ENCODE assay signal across 10 cellular contexts in the genomic region with DNA sequence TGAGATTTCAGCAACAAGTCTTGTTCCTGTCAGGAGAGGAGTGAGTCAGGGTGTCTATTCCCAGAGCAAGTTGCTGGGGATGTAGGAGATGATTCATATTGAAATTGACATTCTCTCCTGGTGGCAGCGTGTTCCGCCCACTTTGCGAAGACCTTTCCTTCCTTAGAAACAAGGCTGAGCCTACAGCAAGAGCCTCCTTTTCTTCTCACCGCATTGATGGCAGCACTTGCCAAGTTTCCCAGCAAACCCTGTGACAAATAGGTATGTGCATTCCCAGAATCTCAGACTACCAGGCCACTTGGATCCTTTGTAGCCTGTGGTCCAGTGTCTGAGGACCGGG.
DNase-seq lines count a peak whose midpoint lies in the region; ATAC-seq and TF ChIP-seq lines count a peak whose summit lies in the region.
"Had no signal": no experiment of that assay in that cellular context is flagged by ENCODE, and none has a peak within 500 bp of the region (broad histone marks: within the 10 kb centered on the region; RNA-seq: fewer than 3 reads in every experiment).

No MANE protein-coding gene starts in this region.

- DNase-seq in activated naive CD4-positive, alpha-beta T cell treated with anti-CD3 and anti-CD28 coated beads, Interleukin-2, amount 50 U/mL, for 72 hours (ENCODE audit: low spot score in 2 of 2) = no peak
- no peak for DNase-seq in activated naive CD4-positive, alpha-beta T cell treated with anti-CD3 and anti-CD28 coated beads, Interleukin-2, amount 50 U/mL, for 16 hours
- DNase-seq in mammary epithelial cell (peak; percentile 43), lower lobe of right lung (no peak), transverse colon (no peak), NCI-H2107 treated with DMSO at 0.1 percent for 48 hours (lab: John Stamatoyannopoulos, UW; ENCODE audit: unreplicated experiment) (no peak), DMS53 (lab: John Stamatoyannopoulos, UW) (no peak), cerebellar nuclear complex (lab: John Stamatoyannopoulos, UW) (no peak)
- DNase-seq: erythroblast had no signal

- no peaks in the 10 kb centered on the region for H3K9me3 ChIP-seq in mammary epithelial cell (replicated peaks; ENCODE audit: insufficient read depth, low read length)
- H3K9me3 ChIP-seq in lower lobe of right lung = no peaks in the 10 kb centered on the region
- no peaks in the 10 kb centered on the region for H3K9me3 ChIP-seq in transverse colon

- H2AFZ ChIP-seq in mammary epithelial cell (ENCODE audit: low read depth, low read length) = peak overlapping the region; percentile 26

- 7% methylated on average over 3 of the region's 5 CpGs for WGBS in mammary epithelial cell (ENCODE audit: low coverage, missing lambda C conversion rate)
- 76% methylated on average over 5 of the region's 5 CpGs; no CpG with 5 or more reads in 1 of the 2 donors for WGBS in transverse colon (ENCODE audit: low coverage in 1 of 2), 2 donors

- peak overlapping the region; percentile 62 to 76 for H3K27ac Mint-ChIP-seq in activated naive CD4-positive, alpha-beta T cell treated with anti-CD3 and anti-CD28 coated beads, Interleukin-2, amount 50 U/mL, for 72 hours

- H4K20me1 ChIP-seq in mammary epithelial cell (ENCODE audit: insufficient read depth, low read length) = no peaks in the 10 kb centered on the region

- no peak for TF ChIP-seq POLR2A in transverse colon (IDR thresholded peaks at IDR 0.05)

- H3K36me3 ChIP-seq in mammary epithelial cell (ENCODE audit: insufficient read depth, low read length) (no peaks in the 10 kb centered on the region), lower lobe of right lung (no peaks in the 10 kb centered on the region), transverse colon (no peaks in the 10 kb centered on the region)

- in situ Hi-C loops in mammary epithelial cell (cut with MboI; ENCODE audit: low sequenced_read_pairs in 2 of 2) = no loop called here
- in situ Hi-C loops in transverse colon (cut with MboI; ENCODE audit: low pct_ligation_motif_present in 1 of 4, low pct_unique_long_range_greater_than_20kb in 1 of 4, low sequenced_read_pairs in 3 of 4) = no loop called here

- intact Hi-C loops in mammary epithelial cell (cut with micrococcal nuclease) = no loop called here
- intact Hi-C loops in lower lobe of right lung (cut with DNase I) = no loop called here
- intact Hi-C loops in transverse colon (cut with DNase I; ENCODE audit: low total_unique reads) = loop anchor here (2.0 kb wide), 1 partner anchor 79 kb away; the partner anchor contains the start of gene MAN1C1

- H3K4me3 ChIP-seq in mammary epithelial cell (replicated peaks in 1 of 3; ENCODE audit: insufficient read depth in 1 of 3, low read depth in 2 of 3, low read length in 3 of 3) = no peak overlapping the region
- H3K4me3 ChIP-seq in lower lobe of right lung = no peak overlapping the region
- no peak overlapping the region for H3K4me3 ChIP-seq in transverse colon
- H3K4me3 ChIP-seq: SK-N-MC had no signal

- no peaks in the 10 kb centered on the region for H3K79me2 ChIP-seq in mammary epithelial cell (ENCODE audit: insufficient read depth, low read length)

- H3K4me2 ChIP-seq in mammary epithelial cell (ENCODE audit: insufficient read depth, low read depth, low read length) = peak overlapping the region; percentile 15

- H3K9me3 Mint-ChIP-seq in activated naive CD4-positive, alpha-beta T cell treated with anti-CD3 and anti-CD28 coated beads, Interleukin-2, amount 50 U/mL, for 72 hours = no peaks in the 10 kb centered on the region

- dilution Hi-C loops in mammary epithelial cell (cut with HindIII; ENCODE audit: low sequenced_read_pairs) = loop anchor here (5.0 to 10.0 kb wide), 2 partner anchors 56 to 89 kb away; no protein-coding TSS in a partner anchor

- CTCF ChIA-PET in mammary epithelial cell (lab: Charles Lee; ENCODE audit: low non-redundant PET) = no interaction called here

- no peak overlapping the region for H3K9ac ChIP-seq in mammary epithelial cell (ENCODE audit: insufficient read depth, low read length)

- no peaks in the 10 kb centered on the region for H3K36me3 Mint-ChIP-seq in activated naive CD4-positive, alpha-beta T cell treated with anti-CD3 and anti-CD28 coated beads, Interleukin-2, amount 50 U/mL, for 72 hours

- no peak overlapping the region for H3K27ac ChIP-seq in mammary epithelial cell (ENCODE audit: insufficient read depth, low read depth, low read length)
- H3K27ac ChIP-seq in lower lobe of right lung = peak overlapping the region; percentile 82
- H3K27ac ChIP-seq in transverse colon = peak overlapping the region; percentile 71 to 91 (median 82)
- H3K27ac ChIP-seq: SK-N-MC had no signal

- BruUV-seq in mammary epithelial cell (replicated peaks; lab: Mats Ljungman, UMichigan) = no TSS peak

- H3K4me1 ChIP-seq in mammary epithelial cell (ENCODE audit: insufficient read depth, low read length) (peaks cover 12% of the 10 kb centered on the region), lower lobe of right lung (peaks cover 48% of the 10 kb centered on the region), transverse colon (peaks cover 13 to 67% (median 37%) of the 10 kb centered on the region in 4 donors)

- H3K27me3 ChIP-seq in mammary epithelial cell (ENCODE audit: insufficient read depth, low read length) (no peaks in the 10 kb centered on the region), lower lobe of right lung (ENCODE audit: low read depth) (no peaks in the 10 kb centered on the region), transverse colon (no peaks in the 10 kb centered on the region)

- no peak for TF ChIP-seq CTCF in mammary epithelial cell (conservative IDR thresholded peaks at IDR 0.05 in 1 of 2, IDR thresholded peaks at IDR 0.05 in 1 of 2; ENCODE audit: extremely low read depth in 1 of 2, insufficient read depth in 1 of 2, low read depth in 1 of 2, low read length in 2 of 2)
- TF ChIP-seq CTCF in lower lobe of right lung (IDR thresholded peaks at IDR 0.05) = no peak
- TF ChIP-seq CTCF in transverse colon (IDR thresholded peaks at IDR 0.05) = no peak

- TF ChIP-seq EP300 in transverse colon (IDR thresholded peaks at IDR 0.05; ENCODE audit: low read depth) = no peak

- peak in 1 of 2 donors; percentile 67 for ATAC-seq in activated naive CD4-positive, alpha-beta T cell treated with anti-CD3 and anti-CD28 coated beads, Interleukin-2, amount 50 U/mL, for 72 hours
- ATAC-seq in lower lobe of right lung = peak in 1 of 2 donors; percentile 46
